Comparison of ENCODE assay signal across 11 cellular contexts in the genomic region with DNA sequence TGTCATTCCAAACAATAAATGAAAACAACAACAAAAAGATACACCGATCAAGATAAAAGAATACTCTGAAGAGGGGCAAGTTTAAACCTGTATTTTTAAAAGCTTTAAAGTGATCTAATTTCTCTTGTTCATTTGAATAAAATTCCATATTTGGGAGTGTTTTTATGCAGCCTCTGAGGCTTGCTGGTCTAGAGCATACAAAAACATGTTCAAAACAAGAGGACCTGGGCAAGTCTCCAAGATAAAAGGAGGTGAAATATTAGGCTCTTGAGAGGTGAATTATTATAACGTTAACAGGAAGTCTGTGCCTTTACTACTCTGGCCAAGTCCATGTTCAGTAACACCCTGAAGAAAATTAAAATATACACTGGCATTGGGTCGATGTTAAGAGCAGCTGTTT. TPM values are rescaled to one million over a fixed set of nuclear protein-coding genes. Genes with fewer than 3 reads are reported as not detected.
DNase-seq lines count a peak whose midpoint lies in the region; ATAC-seq and TF ChIP-seq lines count a peak whose summit lies in the region.
"Had no signal": no experiment of that assay in that cellular context is flagged by ENCODE, and none has a peak within 500 bp of the region (broad histone marks: within the 10 kb centered on the region; RNA-seq: fewer than 3 reads in every experiment).

No MANE protein-coding gene starts in this region.

- intact Hi-C loops in stomach (cut with DNase I; ENCODE audit: low total_unique reads), result no loop called here

- no peak for TF ChIP-seq CTCF in RWPE2 (IDR thresholded peaks at IDR 0.05; ENCODE audit: poor library complexity, severe bottlenecking)
- TF ChIP-seq CTCF in fibroblast of villous mesenchyme (IDR thresholded peaks at IDR 0.05; ENCODE audit: insufficient read depth, low read depth, low read length), result no peak
- no peak for TF ChIP-seq CTCF in stomach (IDR thresholded peaks at IDR 0.05)

- peak; percentile 26 for DNase-seq in M059J (ENCODE audit: low read depth)
- no peak for DNase-seq in RWPE2 (ENCODE audit: low spot score)
- peak; percentile 61 for DNase-seq in fibroblast of villous mesenchyme (ENCODE audit: low read depth)
- no peak for DNase-seq in stomach
- DNase-seq in NCI-H524 treated with DMSO at 0.1 percent for 48 hours (lab: John Stamatoyannopoulos, UW), result no peak
- no peak for DNase-seq in activated CD4-positive, alpha-beta T cell treated with anti-CD3 and anti-CD28 coated beads for 1 hour
- no peak for DNase-seq in NCI-H82 treated with DMSO at 0.1 percent for 48 hours (lab: John Stamatoyannopoulos, UW; ENCODE audit: unreplicated experiment)
- DNase-seq: activated naive CD4-positive, alpha-beta T cell; NCI-H526 had no signal

- TF ChIP-seq POLR2A in stomach (IDR thresholded peaks at IDR 0.05), result no peak

- ATAC-seq in RWPE2 (ENCODE audit: low read depth) (peak; percentile 51), GM21447 (IDR thresholded peaks at IDR 0.05; ENCODE audit: unreplicated experiment) (no peak)

- no peak overlapping the region for H3K4me3 ChIP-seq in RWPE2 (ENCODE audit: severe bottlenecking)
- no peak overlapping the region for H3K4me3 ChIP-seq in fibroblast of villous mesenchyme (ENCODE audit: low read depth, low read length)
- no peak overlapping the region for H3K4me3 ChIP-seq in stomach
- H3K4me3 ChIP-seq: HAP-1 had no signal

- peaks cover 97% of the 10 kb centered on the region for H3K36me3 ChIP-seq in RWPE2 (ENCODE audit: low read depth)
- peaks cover 11 to 93% (median 75%) of the 10 kb centered on the region in 4 donors for H3K36me3 ChIP-seq in stomach

- peak overlapping the region; percentile 88 for H3K27ac ChIP-seq in RWPE2 (ENCODE audit: poor library complexity, severe bottlenecking)
- H3K27ac ChIP-seq in stomach, result peak overlapping the region in 4 of 5 donors; percentile 38 to 70 (median 68)

- no peaks in the 10 kb centered on the region for H3K27me3 ChIP-seq in RWPE2 (ENCODE audit: insufficient read depth, poor library complexity, severe bottlenecking)
- no peaks in the 10 kb centered on the region for H3K27me3 ChIP-seq in stomach

- H3K4me1 ChIP-seq in RWPE2 (ENCODE audit: insufficient read depth, poor library complexity, severe bottlenecking) (peaks cover 42% of the 10 kb centered on the region), stomach (peaks cover 0 to 19% (median 9%) of the 10 kb centered on the region in 4 donors)
- H3K4me1 ChIP-seq: HAP-1 had no signal

- H3K9me3 ChIP-seq in RWPE2 (ENCODE audit: severe bottlenecking), result no peaks in the 10 kb centered on the region
- no peaks in the 10 kb centered on the region for H3K9me3 ChIP-seq in stomach
- H3K9me3 ChIP-seq: HAP-1 had no signal

- TF ChIP-seq EP300 in stomach (IDR thresholded peaks at IDR 0.05), result no peak

- WGBS in stomach, 5 donors, result 57 to 66% (median 64%) methylated on average over 3 of the region's 3 CpGs

RNA-seq across cellular contexts. Expression of gene URB1, which starts 20.1 kb away (rescaled TPM):
- 8.9 and 18.1 TPM in 2 replicates for total RNA-seq in M059J (2014; rRNA removed; shearing (Covaris generic))
- total RNA-seq in fibroblast of villous mesenchyme (17.4 and 37.1 TPM in 2 replicates), stomach (10 to 100 TPM in 4 of 5 donors, 1 to 10 TPM in 1; 9.3 to 16.3 (median 15.4) TPM)
- 1 to 10 TPM; 1.2 to 3.4 (median 1.9) TPM for polyA plus RNA-seq in stomach

RNA-seq across cellular contexts. Expression of gene EVA1C, which starts 39.8 kb away (rescaled TPM):
- total RNA-seq in M059J (2014; rRNA removed; shearing (Covaris generic)), result 8.1 and 10.4 TPM in 2 replicates
- total RNA-seq in fibroblast of villous mesenchyme, result 8.4 and 10.8 TPM in 2 replicates
- 100 to 1,000 TPM in 1 of 5 donors, 10 to 100 TPM in 4; 10.6 to 142 (median 48.7) TPM for total RNA-seq in stomach
- 10 to 100 TPM; 18.2 to 39.1 (median 33.6) TPM for polyA plus RNA-seq in stomach

Comparison
In these comparisons a context has a peak if more than half of its experiments do, and no peak if none do; other contexts are left out.
1. DNase-seq: peak in M059J (single experiment) and fibroblast of villous mesenchyme (single experiment); none in RWPE2 (single experiment), stomach (single experiment), NCI-H524 treated with DMSO at 0.1 percent for 48 hours (single experiment), activated CD4-positive, alpha-beta T cell treated with anti-CD3 and anti-CD28 coated beads for 1 hour (single experiment) and NCI-H82 treated with DMSO at 0.1 percent for 48 hours (single experiment).